Comparison of ENCODE assay signal across 15 cellular contexts in the genomic region with DNA sequence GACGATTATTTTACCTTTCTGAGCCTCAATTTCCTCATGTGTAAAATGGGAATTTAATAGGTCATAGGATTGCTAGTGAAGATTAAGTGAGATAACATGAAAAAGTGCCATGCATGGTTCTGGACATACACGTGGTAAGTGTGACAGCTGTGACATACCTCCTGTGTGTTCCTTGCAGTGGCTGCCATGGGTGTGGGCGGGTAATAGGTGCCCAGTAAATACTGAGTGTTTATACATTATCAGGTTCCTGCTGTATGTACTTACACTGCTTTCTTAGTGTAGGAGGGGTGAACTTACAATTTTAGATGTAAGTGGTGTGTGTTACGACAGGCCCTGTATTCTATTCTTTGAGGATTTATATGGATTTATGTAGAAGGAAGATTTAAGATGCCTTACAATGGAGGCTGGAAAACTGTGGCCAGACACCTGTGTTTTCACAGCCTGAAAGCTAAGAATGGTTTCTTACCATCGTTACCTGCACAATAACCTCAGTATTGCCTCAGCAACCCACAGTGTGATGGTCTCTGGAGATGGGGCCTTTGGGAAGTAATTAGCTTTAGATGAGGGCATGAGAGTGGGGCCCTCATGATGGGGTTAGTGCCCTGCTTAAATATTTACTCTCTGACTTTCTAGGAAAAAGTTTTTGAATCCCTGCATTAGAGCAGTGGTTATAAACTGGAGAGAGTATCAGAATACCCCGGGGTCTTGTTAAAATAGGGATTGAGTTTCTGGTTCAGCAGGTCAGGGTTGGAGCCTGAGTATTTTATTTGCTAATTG.
DNase-seq lines count a peak whose midpoint lies in the region; ATAC-seq and TF ChIP-seq lines count a peak whose summit lies in the region.
"Had no signal": no experiment of that assay in that cellular context is flagged by ENCODE, and none has a peak within 500 bp of the region (broad histone marks: within the 10 kb centered on the region; RNA-seq: fewer than 3 reads in every experiment).

No MANE protein-coding gene starts in this region.

- peaks cover 0 to 22% (median 5%) of the 10 kb centered on the region in 11 experiments; a peak in 9 of 22 replicates for H4K20me1 ChIP-seq in BLaER1 treated with 17β-estradiol and CSF1 and Interleukin-3, amounts not matched to agents 10 nM and 100 nM
- no peaks in the 10 kb centered on the region for H4K20me1 ChIP-seq in PC-3 (ENCODE audit: low read length)
- H4K20me1 ChIP-seq in osteoblast (ENCODE audit: insufficient read depth, low read length): no peaks in the 10 kb centered on the region

- DNase-seq in DMS79 treated with DMSO at 0.1 percent for 48 hours (lab: John Stamatoyannopoulos, UW): peak; percentile 21
- DNase-seq in PC-3: no peak
- peak in 1 of 3 donors; percentile 63 for DNase-seq in mucosa of descending colon
- DNase-seq in nucleus accumbens (lab: John Stamatoyannopoulos, UW): no peak
- DNase-seq in SW 1271 (lab: John Stamatoyannopoulos, UW): no peak
- no peak for DNase-seq in activated CD4-positive, alpha-beta T cell treated with anti-CD3 and anti-CD28 coated beads for 4 hours
- DNase-seq in osteoblast (ENCODE audit: insufficient read length, low spot score, missing footprints): no peak
- DNase-seq: GOT3, NCI-H1048, NCI-H446, NCI-H774, SIG-M5, T-helper 9 cell had no signal

- BruUV-seq in PC-3 (replicated peaks; lab: Mats Ljungman, UMichigan): no TSS peak

- intact Hi-C loops in PC-3 (cut with micrococcal nuclease): no loop called here
- intact Hi-C loops in mucosa of descending colon (cut with DNase I, micrococcal nuclease): no loop called here

- peaks cover 14% of the 10 kb centered on the region for H3F3A ChIP-seq in PC-3 (ENCODE audit: low read length, unreplicated experiment)

- H2AFZ ChIP-seq in PC-3 (ENCODE audit: low read length) (no peak overlapping the region), osteoblast (ENCODE audit: low read length) (no peak overlapping the region)

- peaks cover 0 to 8% (median 0%) of the 10 kb centered on the region in 11 experiments; a peak in 1 of 22 replicates for H3K9me3 ChIP-seq in BLaER1 treated with 17β-estradiol and CSF1 and Interleukin-3, amounts not matched to agents 10 nM and 100 nM (replicated peaks in 1 of 11)
- H3K9me3 ChIP-seq in PC-3 (ENCODE audit: low read length) (no peaks in the 10 kb centered on the region), mucosa of descending colon (no peaks in the 10 kb centered on the region), osteoblast (ENCODE audit: low read depth, low read length) (no peaks in the 10 kb centered on the region)

- H3K27ac ChIP-seq in BLaER1 treated with 17β-estradiol and CSF1 and Interleukin-3, amounts not matched to agents 10 nM and 100 nM: no peak overlapping the region
- H3K27ac ChIP-seq in PC-3 (ENCODE audit: low read length) (peak overlapping the region; percentile 98), osteoblast (ENCODE audit: low read depth, low read length) (no peak overlapping the region)
- H3K27ac ChIP-seq: C4-2B had no signal

- peaks cover 60 to 100% (median 75%) of the 10 kb centered on the region in 10 experiments for H3K4me1 ChIP-seq in BLaER1 treated with 17β-estradiol and CSF1 and Interleukin-3, amounts not matched to agents 10 nM and 100 nM
- peaks cover 65% of the 10 kb centered on the region for H3K4me1 ChIP-seq in PC-3 (ENCODE audit: insufficient read depth, low read length)
- peaks cover 9% of the 10 kb centered on the region for H3K4me1 ChIP-seq in mucosa of descending colon (ENCODE audit: low read depth)
- peaks cover 44% of the 10 kb centered on the region for H3K4me1 ChIP-seq in osteoblast (ENCODE audit: insufficient read depth, low read length)

- ATAC-seq in PC-3 (no peak), mucosa of descending colon (peak; percentile 70)

- POLR2A ChIA-PET in PC-3 (lab: Charles Lee; ENCODE audit: unreplicated experiment): no interaction called here

- H3K36me3 ChIP-seq in BLaER1 treated with 17β-estradiol and CSF1 and Interleukin-3, amounts not matched to agents 10 nM and 100 nM: peaks cover 14 to 88% (median 65%) of the 10 kb centered on the region in 11 experiments; a peak in 20 of 22 replicates
- H3K36me3 ChIP-seq in PC-3 (ENCODE audit: low read depth, low read length) (peaks cover 11% of the 10 kb centered on the region; the same call in 1 of the 2 replicates), mucosa of descending colon (ENCODE audit: low read depth) (no peaks in the 10 kb centered on the region), osteoblast (ENCODE audit: insufficient read depth, low read length) (peaks cover 3% of the 10 kb centered on the region)

- H3K9me2 ChIP-seq in PC-3 (replicated peaks; ENCODE audit: low read length): no peaks in the 10 kb centered on the region

- CTCF ChIA-PET in PC-3 (lab: Charles Lee): interaction anchor here (0.5 to 0.6 kb wide), 2 partner anchors 36 to 49 kb away, joined by 3 read pairs; no protein-coding TSS in a partner anchor

- H3K9ac ChIP-seq in BLaER1 treated with 17β-estradiol and CSF1 and Interleukin-3, amounts not matched to agents 10 nM and 100 nM: no peak overlapping the region; a peak in 1 of 22 replicates
- no peak overlapping the region for H3K9ac ChIP-seq in PC-3 (ENCODE audit: low read length)

- peak overlapping the region; percentile 1 to 71 (median 36); a peak in 21 of 22 replicates for H3K4me2 ChIP-seq in BLaER1 treated with 17β-estradiol and CSF1 and Interleukin-3, amounts not matched to agents 10 nM and 100 nM
- peak overlapping the region; percentile 59; the same call in 1 of the 2 replicates for H3K4me2 ChIP-seq in PC-3 (ENCODE audit: low read length)
- no peak overlapping the region for H3K4me2 ChIP-seq in osteoblast (ENCODE audit: insufficient read depth, low read length)

- peaks cover 45% of the 10 kb centered on the region for H3K79me2 ChIP-seq in PC-3 (ENCODE audit: low read length)
- H3K79me2 ChIP-seq in osteoblast (ENCODE audit: insufficient read depth, low read length): peaks cover 69% of the 10 kb centered on the region

- H3K4me3 ChIP-seq in BLaER1 treated with 17β-estradiol and CSF1 and Interleukin-3, amounts not matched to agents 10 nM and 100 nM: no peak overlapping the region
- no peak overlapping the region for H3K4me3 ChIP-seq in PC-3 (ENCODE audit: low read length)
- H3K4me3 ChIP-seq in mucosa of descending colon: no peak overlapping the region
- no peak overlapping the region for H3K4me3 ChIP-seq in osteoblast (ENCODE audit: insufficient read depth, low read length)

- H3K27me3 ChIP-seq in BLaER1 treated with 17β-estradiol and CSF1 and Interleukin-3, amounts not matched to agents 10 nM and 100 nM: no peaks in the 10 kb centered on the region
- H3K27me3 ChIP-seq in PC-3 (ENCODE audit: low read length): no peaks in the 10 kb centered on the region
- no peaks in the 10 kb centered on the region for H3K27me3 ChIP-seq in osteoblast (ENCODE audit: insufficient read depth, low read length)

- TF ChIP-seq CTCF in PC-3 (conservative IDR thresholded peaks at IDR 0.05; ENCODE audit: low read depth, low read length): no peak
- no peak for TF ChIP-seq CTCF in mucosa of descending colon (IDR thresholded peaks at IDR 0.05)
- TF ChIP-seq CTCF in osteoblast (IDR thresholded peaks at IDR 0.05; ENCODE audit: extremely low read depth, low read depth, low read length): no peak
